8 cellular contexts compared by ENCODE assay signal in the genomic region with DNA sequence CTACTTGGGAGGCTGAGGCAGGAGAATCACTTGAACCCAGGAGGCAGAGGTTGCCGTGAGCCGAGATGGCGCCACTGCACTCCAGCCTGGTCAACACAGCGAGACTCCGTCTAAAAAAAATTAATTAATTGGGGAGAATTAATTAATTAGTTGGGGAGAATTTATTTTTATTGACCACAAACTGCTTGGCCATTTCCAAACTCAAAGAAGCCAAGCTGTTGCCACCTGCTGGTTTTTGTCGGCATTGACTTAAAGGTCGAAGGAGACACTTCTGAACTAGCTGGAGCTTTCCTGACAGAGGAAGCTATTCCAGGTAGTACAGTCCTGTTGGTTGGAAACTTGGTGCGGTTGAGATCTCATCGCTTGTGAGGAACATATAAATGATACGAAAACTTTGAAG. TPM values are rescaled to one million over a fixed set of nuclear protein-coding genes. Genes with fewer than 3 reads are reported as not detected.
DNase-seq lines count a peak whose midpoint lies in the region; ATAC-seq and TF ChIP-seq lines count a peak whose summit lies in the region.
"Had no signal": no experiment of that assay in that cellular context is flagged by ENCODE, and none has a peak within 500 bp of the region (broad histone marks: within the 10 kb centered on the region; RNA-seq: fewer than 3 reads in every experiment).

No MANE protein-coding gene starts in this region.

- POLR2A ChIA-PET in CD8-positive, alpha-beta T cell (lab: Charles Lee) = no interaction called here

- intact Hi-C loops in adrenal gland (cut with DNase I) (no loop called here), right lobe of liver (cut with DNase I) (loop anchor here in 1 of 2 donors (10.0 kb wide), 1 partner anchor 81 kb away; no protein-coding TSS in a partner anchor)
- intact Hi-C loops in CD8-positive, alpha-beta T cell (cut with DNase I, micrococcal nuclease) = no loop called here

- CTCF ChIA-PET in CD8-positive, alpha-beta T cell (lab: Charles Lee) = interaction anchor here (1.9 kb wide), 1 partner anchor 13 kb away, joined by 6 read pairs; a partner anchor contains a TSS

- peaks cover 7% of the 10 kb centered on the region for H3K27me3 Mint-ChIP-seq in CD8-positive, alpha-beta T cell (ENCODE audit: low read depth)
- H3K27me3 Mint-ChIP-seq: naive thymus-derived CD4-positive, alpha-beta T cell had no signal

- H3K36me3 Mint-ChIP-seq in CD8-positive, alpha-beta T cell = no peaks in the 10 kb centered on the region
- H3K36me3 Mint-ChIP-seq: naive thymus-derived CD4-positive, alpha-beta T cell had no signal

- TF ChIP-seq CTCF in LNCAP (IDR thresholded peaks at IDR 0.05) = peak; percentile 75
- TF ChIP-seq CTCF in adrenal gland (IDR thresholded peaks at IDR 0.05) = peak; percentile 42 to 65 (median 55)
- peak; percentile 44 to 61 (median 50) for TF ChIP-seq CTCF in right lobe of liver (IDR thresholded peaks at IDR 0.05)
- no peak for TF ChIP-seq CTCF in CD8-positive, alpha-beta T cell (IDR thresholded peaks at IDR 0.05)

- in situ Hi-C loops in Caki2 (cut with HindIII; ENCODE audit: low pct_unique_long_range_greater_than_20kb, low sequenced_read_pairs) = no loop called here

- H3K9me3 ChIP-seq in adrenal gland (replicated peaks in 1 of 3) (no peaks in the 10 kb centered on the region), right lobe of liver (no peaks in the 10 kb centered on the region)
- no peaks in the 10 kb centered on the region for H3K9me3 ChIP-seq in CD8-positive, alpha-beta T cell (ENCODE audit: low read length)

- H3K27ac Mint-ChIP-seq in CD8-positive, alpha-beta T cell = no peak overlapping the region
- H3K27ac Mint-ChIP-seq: naive thymus-derived CD4-positive, alpha-beta T cell had no signal

- no peak overlapping the region for H3K4me3 Mint-ChIP-seq in CD8-positive, alpha-beta T cell
- H3K4me3 Mint-ChIP-seq: naive thymus-derived CD4-positive, alpha-beta T cell had no signal

- H3K27me3 ChIP-seq in adrenal gland (no peaks in the 10 kb centered on the region), right lobe of liver (no peaks in the 10 kb centered on the region)
- H3K27me3 ChIP-seq in CD8-positive, alpha-beta T cell (ENCODE audit: insufficient read depth, low read length) = no peaks in the 10 kb centered on the region

- H3K27ac ChIP-seq in adrenal gland = no peak overlapping the region
- H3K27ac ChIP-seq in right lobe of liver = no peak overlapping the region
- no peak overlapping the region for H3K27ac ChIP-seq in CD8-positive, alpha-beta T cell (ENCODE audit: low read depth, low read length)

- ATAC-seq in GM18858 (IDR thresholded peaks at IDR 0.05; ENCODE audit: unreplicated experiment) (peak; percentile 57), right lobe of liver (peak; percentile 62 to 76 (median 71)), GM19023 (IDR thresholded peaks at IDR 0.05; ENCODE audit: unreplicated experiment) (no peak)
- no peak for ATAC-seq in CD8-positive, alpha-beta T cell
- ATAC-seq: naive thymus-derived CD4-positive, alpha-beta T cell had no signal

- 53 to 67% (median 63%) methylated on average over 10 of the region's 10 CpGs for WGBS in adrenal gland, 4 donors
- WGBS in right lobe of liver (ENCODE audit: insufficient coverage, low coverage, low lambda C conversion rate, missing lambda C conversion rate) = 48% methylated on average over 10 of the region's 10 CpGs

- DNase-seq in Caki2 (ENCODE audit: low read depth) (peak; percentile 35), adrenal gland (peak; percentile 48 to 79 (median 51)), right lobe of liver (no peak)
- DNase-seq in CD8-positive, alpha-beta T cell = no peak

- H3K4me1 ChIP-seq in adrenal gland (replicated peaks in 1 of 2) (peaks cover 0 to 3% of the 10 kb centered on the region in 2 donors), right lobe of liver (no peaks in the 10 kb centered on the region)
- no peaks in the 10 kb centered on the region for H3K4me1 ChIP-seq in CD8-positive, alpha-beta T cell (ENCODE audit: insufficient read depth, low read length)

- TF ChIP-seq POLR2A in adrenal gland (IDR thresholded peaks at IDR 0.05) (no peak), right lobe of liver (IDR thresholded peaks at IDR 0.05) (no peak)

- H3K4me1 Mint-ChIP-seq in CD8-positive, alpha-beta T cell (ENCODE audit: low read depth) = no peaks in the 10 kb centered on the region
- H3K4me1 Mint-ChIP-seq: naive thymus-derived CD4-positive, alpha-beta T cell had no signal

- no peak overlapping the region for H3K4me3 ChIP-seq in adrenal gland
- H3K4me3 ChIP-seq in right lobe of liver = no peak overlapping the region
- H3K4me3 ChIP-seq in CD8-positive, alpha-beta T cell (ENCODE audit: low read depth, low read length) = no peak overlapping the region

- no peaks in the 10 kb centered on the region for H3K9me3 Mint-ChIP-seq in CD8-positive, alpha-beta T cell

- H3K36me3 ChIP-seq in adrenal gland (replicated peaks in 1 of 2) = no peaks in the 10 kb centered on the region
- H3K36me3 ChIP-seq in right lobe of liver = no peaks in the 10 kb centered on the region
- no peaks in the 10 kb centered on the region for H3K36me3 ChIP-seq in CD8-positive, alpha-beta T cell (ENCODE audit: insufficient read depth, low read length)

RNA-seq across cellular contexts. Expression of a gene that starts 13.1 kb away (rescaled TPM):
- not detected in 2 replicates for total RNA-seq in Caki2 (2014; rRNA removed; shearing (Covaris generic); ENCODE audit: low replicate concordance)
- total RNA-seq in adrenal gland (1 to 10 TPM in 1 of 8 donors, under 1 TPM in 4, not detected in 3; 0.21 to 2.6 (median 0.40) TPM), right lobe of liver (under 1 TPM in 2 of 6 experiments, not detected in 4; 0.24 to 0.31 TPM)
- polyA plus RNA-seq in adrenal gland = 1 to 10 TPM in 1 of 3 donors, under 1 TPM in 1, not detected in 1; 0.72 to 1.5 TPM
- total RNA-seq in CD8-positive, alpha-beta T cell = not detected
- total RNA-seq: naive thymus-derived CD4-positive, alpha-beta T cell had no signal
- polyA plus RNA-seq: naive thymus-derived CD4-positive, alpha-beta T cell had no signal

RNA-seq across cellular contexts. Expression of a gene that starts 28.2 kb away (rescaled TPM):
- total RNA-seq in Caki2 (2014; rRNA removed; shearing (Covaris generic); ENCODE audit: low replicate concordance) = not detected in 2 replicates
- total RNA-seq in adrenal gland (not detected), right lobe of liver (not detected)
- not detected for polyA plus RNA-seq in adrenal gland
- not detected for total RNA-seq in CD8-positive, alpha-beta T cell
- total RNA-seq: naive thymus-derived CD4-positive, alpha-beta T cell had no signal
- polyA plus RNA-seq: naive thymus-derived CD4-positive, alpha-beta T cell had no signal

Comparison
In these comparisons a context has a peak if more than half of its experiments do, and no peak if none do; other contexts are left out.
1. DNase-seq: peak in Caki2 (single experiment) and adrenal gland (7 of 7); none in right lobe of liver (0 of 3) and CD8-positive, alpha-beta T cell (0 of 7).
2. ATAC-seq: peak in GM18858 (single experiment) and right lobe of liver (4 of 4); none in GM19023 (single experiment) and CD8-positive, alpha-beta T cell (single experiment).